Comparison of ENCODE assay signal across 17 cellular contexts in the genomic region with DNA sequence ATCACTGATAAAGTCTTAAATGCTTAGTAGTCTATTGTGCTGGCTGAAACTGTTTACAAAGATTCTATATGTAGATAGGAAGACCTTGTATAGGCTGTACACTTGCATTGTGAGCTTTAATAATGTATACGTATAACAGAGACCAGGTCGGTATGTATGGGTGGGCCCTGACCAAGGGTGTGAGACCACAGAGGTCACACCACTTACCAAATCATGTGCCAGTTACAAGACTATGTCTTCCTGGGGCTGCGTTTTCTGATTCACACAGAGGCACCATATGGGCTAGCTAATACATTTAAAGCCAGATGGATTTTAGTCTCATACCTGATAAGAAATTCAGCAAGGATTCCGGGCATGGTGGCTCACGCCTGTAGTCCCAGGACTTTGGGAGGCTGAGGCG. TPM values are rescaled to one million over a fixed set of nuclear protein-coding genes. Genes with fewer than 3 reads are reported as not detected.
DNase-seq lines count a peak whose midpoint lies in the region; ATAC-seq, FAIRE-seq and TF ChIP-seq lines count a peak whose summit lies in the region.
"Had no signal": no experiment of that assay in that cellular context is flagged by ENCODE, and none has a peak within 500 bp of the region (broad histone marks: within the 10 kb centered on the region; RNA-seq: fewer than 3 reads in every experiment).

No MANE protein-coding gene starts in this region.

- no peaks in the 10 kb centered on the region for H3K9me3 Mint-ChIP-seq in astrocyte (ENCODE audit: unreplicated experiment)
- H3K9me3 Mint-ChIP-seq: CD4-positive, alpha-beta memory T cell had no signal

- FAIRE-seq in astrocyte (lab: Jason Lieb, UNC), result peak; percentile 85
- FAIRE-seq: H1, HepG2, HTR-8/SVneo had no signal

- in situ Hi-C loops in GM23248 (cut with MboI), result no loop called here

- TF ChIP-seq CTCF in astrocyte (IDR thresholded peaks at IDR 0.05; ENCODE audit: insufficient read depth, low read depth, low read length), result no peak
- no peak for TF ChIP-seq CTCF in psoas muscle (IDR thresholded peaks at IDR 0.05)

- no peak overlapping the region for H3K27ac Mint-ChIP-seq in astrocyte (ENCODE audit: unreplicated experiment)
- H3K27ac Mint-ChIP-seq: CD4-positive, alpha-beta memory T cell had no signal

- H3K36me3 Mint-ChIP-seq in astrocyte (ENCODE audit: low read depth, unreplicated experiment), result no peaks in the 10 kb centered on the region
- H3K36me3 Mint-ChIP-seq: CD4-positive, alpha-beta memory T cell had no signal

- H3K27ac ChIP-seq in GM23248, result peak overlapping the region; percentile 41
- no peak overlapping the region for H3K27ac ChIP-seq in astrocyte (ENCODE audit: low read depth, low read length)
- no peak overlapping the region for H3K27ac ChIP-seq in mesenchymal stem cell (ENCODE audit: low read length, poor library complexity, severe bottlenecking)
- peak overlapping the region; percentile 17 for H3K27ac ChIP-seq in psoas muscle
- H3K27ac ChIP-seq: A549, C4-2B had no signal

- no peaks in the 10 kb centered on the region for H3K27me3 Mint-ChIP-seq in astrocyte (ENCODE audit: low read depth, unreplicated experiment)
- H3K27me3 Mint-ChIP-seq: CD4-positive, alpha-beta memory T cell had no signal

- peaks cover 15% of the 10 kb centered on the region; the same call in 1 of the 2 replicates for H3F3A ChIP-seq in GM23248 (ENCODE audit: insufficient read depth)

- H3K4me1 Mint-ChIP-seq in astrocyte (ENCODE audit: low read depth, unreplicated experiment), result peaks cover 3% of the 10 kb centered on the region

- H3K9me2 ChIP-seq in GM23248 (ENCODE audit: insufficient read depth), result no peaks in the 10 kb centered on the region

- DNase-seq in GM23248 (no peak), astrocyte (ENCODE audit: low read depth) (no peak), mesenchymal stem cell (no peak), psoas muscle (no peak), NK-92 (lab: John Stamatoyannopoulos, UW; ENCODE audit: unreplicated experiment) (no peak)
- DNase-seq: BE2C; CD4-positive, alpha-beta memory T cell; DND-41; GDM1 had no signal

- no peak overlapping the region for H3K4me3 ChIP-seq in GM23248
- H3K4me3 ChIP-seq in astrocyte (ENCODE audit: insufficient read depth, low read depth, low read length), result no peak overlapping the region
- H3K4me3 ChIP-seq in mesenchymal stem cell (ENCODE audit: insufficient read depth in 1 of 2, low read depth in 1 of 2, low read length in 2 of 2), result no peak overlapping the region
- no peak overlapping the region for H3K4me3 ChIP-seq in psoas muscle
- H3K4me3 ChIP-seq: A549, HAP-1 had no signal

- no peak overlapping the region for H2BK5ac ChIP-seq in mesenchymal stem cell (ENCODE audit: low read depth, low read length, poor library complexity, severe bottlenecking)

- WGBS in GM23248 (ENCODE audit: low coverage in 1 of 2, low lambda C conversion rate in 2 of 2, missing lambda C conversion rate in 2 of 2), 2 experiments, result 97 to 100% methylated on average over 6 of the region's 6 CpGs
- WGBS in mesenchymal stem cell, result 98% methylated on average over 5 of the region's 6 CpGs
- 93 to 96% (median 95%) methylated on average over 6 of the region's 6 CpGs for WGBS in psoas muscle, 3 donors

- H4K20me1 ChIP-seq in GM23248 (ENCODE audit: insufficient read depth) (no peaks in the 10 kb centered on the region), astrocyte (ENCODE audit: insufficient read depth, low read length) (no peaks in the 10 kb centered on the region)

- no peak overlapping the region for H3K4me3 Mint-ChIP-seq in astrocyte (ENCODE audit: unreplicated experiment)
- H3K4me3 Mint-ChIP-seq: CD4-positive, alpha-beta memory T cell had no signal

- H3K79me1 ChIP-seq in mesenchymal stem cell (replicated peaks; ENCODE audit: low read length, poor library complexity, severe bottlenecking), result peaks cover 7% of the 10 kb centered on the region

- H3K4me1 ChIP-seq in GM23248 (ENCODE audit: insufficient read depth) (peaks cover 9% of the 10 kb centered on the region), astrocyte (ENCODE audit: insufficient read depth, low read length) (no peaks in the 10 kb centered on the region), mesenchymal stem cell (ENCODE audit: control insufficient read depth, insufficient read depth, low read depth, low read length) (no peaks in the 10 kb centered on the region), psoas muscle (peaks cover 6% of the 10 kb centered on the region)
- H3K4me1 ChIP-seq: A549, BE2C had no signal

- no peak overlapping the region for H3K14ac ChIP-seq in mesenchymal stem cell (ENCODE audit: low read length in 2 of 2)

- H3K27me3 ChIP-seq in GM23248 (replicated peaks; ENCODE audit: insufficient read depth) (no peaks in the 10 kb centered on the region), astrocyte (ENCODE audit: insufficient read depth, low read length) (no peaks in the 10 kb centered on the region), mesenchymal stem cell (ENCODE audit: control insufficient read depth in 1 of 2, insufficient read depth in 1 of 2, low read length in 2 of 2) (no peaks in the 10 kb centered on the region), psoas muscle (ENCODE audit: insufficient read depth in 3 of 3, low read length in 2 of 3) (peaks cover 0 to 5% (median 0%) of the 10 kb centered on the region in 3 donors)
- H3K27me3 ChIP-seq: BE2C had no signal

- H3K36me3 ChIP-seq in GM23248 (ENCODE audit: low read depth) (no peaks in the 10 kb centered on the region), astrocyte (ENCODE audit: insufficient read depth, low read length) (no peaks in the 10 kb centered on the region), mesenchymal stem cell (ENCODE audit: control insufficient read depth in 1 of 2, insufficient read depth in 2 of 2, low read depth in 1 of 2, low read length in 2 of 2) (no peaks in the 10 kb centered on the region), psoas muscle (ENCODE audit: insufficient read depth in 1 of 2, low read depth in 1 of 2) (no peaks in the 10 kb centered on the region)
- H3K36me3 ChIP-seq: BE2C, HAP-1 had no signal

- H2AK5ac ChIP-seq in mesenchymal stem cell (ENCODE audit: low read length, severe bottlenecking), result no peak overlapping the region

- H4K91ac ChIP-seq in mesenchymal stem cell (ENCODE audit: low read length), result no peak overlapping the region

- no peak overlapping the region for H2BK15ac ChIP-seq in mesenchymal stem cell (ENCODE audit: low read depth, poor library complexity, severe bottlenecking)

- H4K8ac ChIP-seq in mesenchymal stem cell (ENCODE audit: low read length), result no peak overlapping the region

- H2AFZ ChIP-seq in GM23248 (no peak overlapping the region), astrocyte (ENCODE audit: low read depth, low read length) (no peak overlapping the region), mesenchymal stem cell (ENCODE audit: low read depth, low read length) (no peak overlapping the region)

- H3K9me3 ChIP-seq in GM23248 (ENCODE audit: low read depth) (no peaks in the 10 kb centered on the region), astrocyte (ENCODE audit: insufficient read depth, low read depth, low read length) (no peaks in the 10 kb centered on the region), mesenchymal stem cell (ENCODE audit: control insufficient read depth, low read length) (no peaks in the 10 kb centered on the region), psoas muscle (no peaks in the 10 kb centered on the region)
- H3K9me3 ChIP-seq: A549, BE2C, HAP-1 had no signal

- no peak overlapping the region for H3K4ac ChIP-seq in mesenchymal stem cell (ENCODE audit: low read depth in 1 of 2, low read length in 2 of 2)

- H3K79me2 ChIP-seq in GM23248 (ENCODE audit: insufficient read depth), result peaks cover 44% of the 10 kb centered on the region
- H3K79me2 ChIP-seq in astrocyte (ENCODE audit: insufficient read depth, low read length), result no peaks in the 10 kb centered on the region

- no peak overlapping the region for H2BK120ac ChIP-seq in mesenchymal stem cell (ENCODE audit: low read depth, low read length)

- H3K4me2 ChIP-seq in GM23248 (ENCODE audit: unreplicated experiment), result peak overlapping the region; percentile 30
- no peak overlapping the region for H3K4me2 ChIP-seq in astrocyte (ENCODE audit: low read length)
- no peak overlapping the region for H3K4me2 ChIP-seq in mesenchymal stem cell (ENCODE audit: low read length, poor library complexity, severe bottlenecking)
- H3K4me2 ChIP-seq: A549 had no signal

- H3K9ac ChIP-seq in GM23248, result no peak overlapping the region
- no peak overlapping the region for H3K9ac ChIP-seq in astrocyte (ENCODE audit: low read length)
- peak overlapping the region; percentile 13 for H3K9ac ChIP-seq in mesenchymal stem cell (ENCODE audit: low read length)

- H2BK12ac ChIP-seq in mesenchymal stem cell (ENCODE audit: low read length in 2 of 2), result no peak overlapping the region

- intact Hi-C loops in psoas muscle (cut with DNase I), result no loop called here

- H3K23ac ChIP-seq in mesenchymal stem cell (ENCODE audit: low read length in 2 of 2), result no peak overlapping the region

- ATAC-seq in psoas muscle (no peak), HG02973 (IDR thresholded peaks at IDR 0.05; ENCODE audit: unreplicated experiment) (no peak), GM21619 (IDR thresholded peaks at IDR 0.05; ENCODE audit: unreplicated experiment) (no peak)
- ATAC-seq: A549, HepG2 had no signal

- no peak overlapping the region for H3K18ac ChIP-seq in mesenchymal stem cell (ENCODE audit: low read depth in 1 of 2, low read length in 2 of 2)

RNA-seq across cellular contexts. Expression of a gene that starts 8.8 kb away (rescaled TPM):
- total RNA-seq in GM23248 (2014; rRNA removed; shearing (Covaris generic)), result 7.5 and 9.0 TPM in 2 replicates
- polyA plus RNA-seq in GM23248 (2016; fragmentation: Nextera tagmentation; extraction: Ambion mirVana) (7.4 and 8.1 TPM in 2 replicates), psoas muscle (10 to 100 TPM in 1 of 3 donors, 1 to 10 TPM in 2; 2.6 to 11.5 (median 6.6) TPM)
- total RNA-seq in astrocyte (9.0 and 9.8 TPM in 2 replicates), psoas muscle (10 to 100 TPM in 3 of 4 donors, 1 to 10 TPM in 1; 9.7 to 19.2 (median 16.7) TPM)
- polyA plus RNA-seq in mesenchymal stem cell (2013, experiment 1 of 2), result 10.8 TPM
- polyA plus RNA-seq in mesenchymal stem cell (2013, experiment 2 of 2), result 10.4 TPM

Comparison
In these comparisons a context has a peak if more than half of its experiments do, and no peak if none do; other contexts are left out.
1. H3K27ac ChIP-seq: peak in GM23248 (single experiment) and psoas muscle (single experiment); none in astrocyte (single experiment) and mesenchymal stem cell (single experiment).